Comparison of ENCODE assay signal across 1 cellular context in the genomic region with DNA sequence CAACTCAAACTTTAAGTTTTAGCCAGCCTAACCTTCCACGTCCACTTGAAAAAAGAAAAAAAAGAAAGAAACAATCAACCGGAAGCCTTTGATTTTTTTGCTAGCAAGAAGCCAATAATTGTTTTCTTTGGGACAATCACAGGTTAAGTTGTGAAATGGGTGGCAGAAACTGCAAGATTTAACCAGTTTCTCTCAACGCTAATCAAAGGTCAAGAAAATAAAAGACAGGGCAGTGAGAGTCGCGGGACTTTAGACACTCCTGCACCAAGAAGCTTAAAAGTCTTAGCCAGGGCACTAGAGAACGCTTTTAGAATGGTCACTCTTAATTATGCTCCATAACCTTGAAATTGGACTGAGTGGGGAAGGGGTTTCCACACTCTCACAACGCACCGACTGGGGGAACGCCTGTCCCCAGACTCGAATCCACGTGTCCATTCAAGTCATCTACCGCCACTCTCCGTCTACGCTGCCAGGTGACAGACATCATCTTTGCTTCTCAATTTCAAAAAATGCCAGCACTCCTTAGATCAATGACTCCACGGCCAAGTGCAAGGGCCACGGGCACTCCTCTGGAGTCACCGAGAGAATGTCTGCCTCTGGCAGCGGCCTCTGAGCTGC.
TF ChIP-seq lines count a peak whose summit lies in the region.

No MANE protein-coding gene starts in this region.

TF ChIP-seq in K562, 482 proteins besides CTCF, POLR2A, EP300 and RAD21 (continued from another document and continues in another):
- TF ChIP-seq CHD7 (IDR thresholded peaks at IDR 0.05; ENCODE audit: low read depth, low read length) = no peak
- TF ChIP-seq EWSR1 (IDR thresholded peaks at IDR 0.05; ENCODE audit: borderline replicate concordance, low read depth, partially characterized antibody) = no peak
- no peak for TF ChIP-seq PATZ1 (CRISPR knock-in tag; IDR thresholded peaks at IDR 0.05; ENCODE audit: borderline replicate concordance)
- no peak for TF ChIP-seq OTX1 (CRISPR knock-in tag; IDR thresholded peaks at IDR 0.05)
- no peak for TF ChIP-seq SFPQ (IDR thresholded peaks at IDR 0.05; ENCODE audit: low read depth, low read length)
- TF ChIP-seq MYC (IDR thresholded peaks at IDR 0.05; ENCODE audit: low read depth, low read length) = 0 out of 2 replicates have a peak, but pooled peaks have one; percentile 11
- TF ChIP-seq MYC (CRISPR knock-in tag; IDR thresholded peaks at IDR 0.05; ENCODE audit: borderline replicate concordance, low read depth) = no peak
- TF ChIP-seq ZKSCAN3 (CRISPR knock-in tag; IDR thresholded peaks at IDR 0.05) = no peak
- TF ChIP-seq, protein P1, sequence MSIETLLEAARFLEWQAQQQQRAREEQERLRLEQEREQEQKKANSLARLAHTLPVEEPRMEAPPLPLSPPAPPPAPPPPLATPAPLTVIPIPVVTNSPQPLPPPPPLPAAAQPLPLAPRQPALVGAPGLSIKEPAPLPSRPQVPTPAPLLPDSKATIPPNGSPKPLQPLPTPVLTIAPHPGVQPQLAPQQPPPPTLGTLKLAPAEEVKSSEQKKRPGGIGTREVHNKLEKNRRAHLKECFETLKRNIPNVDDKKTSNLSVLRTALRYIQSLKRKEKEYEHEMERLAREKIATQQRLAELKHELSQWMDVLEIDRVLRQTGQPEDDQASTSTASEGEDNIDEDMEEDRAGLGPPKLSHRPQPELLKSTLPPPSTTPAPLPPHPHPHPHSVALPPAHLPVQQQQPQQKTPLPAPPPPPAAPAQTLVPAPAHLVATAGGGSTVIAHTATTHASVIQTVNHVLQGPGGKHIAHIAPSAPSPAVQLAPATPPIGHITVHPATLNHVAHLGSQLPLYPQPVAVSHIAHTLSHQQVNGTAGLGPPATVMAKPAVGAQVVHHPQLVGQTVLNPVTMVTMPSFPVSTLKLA (conservative IDR thresholded peaks at IDR 0.05) = peak in 1 of 2 experiments; percentile 26; a peak in 1 of 4 replicates
- TF ChIP-seq FOXM1 (IDR thresholded peaks at IDR 0.05; ENCODE audit: low read depth) = no peak
- no peak for TF ChIP-seq FOXM1 (CRISPR knock-in tag; IDR thresholded peaks at IDR 0.05; ENCODE audit: low read depth)
- TF ChIP-seq SOX6 (IDR thresholded peaks at IDR 0.05) = no peak
- TF ChIP-seq TARDBP (IDR thresholded peaks at IDR 0.05) = no peak
- TF ChIP-seq SAFB (IDR thresholded peaks at IDR 0.05; ENCODE audit: borderline replicate concordance, low read depth, low read length) = no peak
- TF ChIP-seq MGA (IDR thresholded peaks at IDR 0.05) = peak; percentile 82
